ENCODE assay signal across 20 cellular contexts in the genomic region with DNA sequence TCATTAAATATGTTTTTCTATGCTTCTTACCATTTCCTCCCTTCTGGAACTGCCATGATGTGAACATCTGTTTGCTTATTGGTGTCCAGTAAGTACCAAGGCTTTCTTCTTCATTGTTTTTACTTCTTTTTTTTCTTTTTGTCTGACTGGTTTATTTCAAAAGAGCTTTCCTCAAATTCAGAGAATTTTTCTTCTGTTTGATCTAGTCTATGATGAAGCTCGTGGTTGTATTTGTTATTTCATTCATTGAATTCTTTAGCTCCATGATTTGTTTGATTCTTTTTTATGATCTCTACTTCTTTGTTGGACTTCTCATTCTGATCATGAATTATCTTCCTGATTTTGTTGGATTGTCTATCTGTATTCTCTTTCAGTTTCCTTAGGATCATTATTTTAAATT. TPM values are rescaled to one million over a fixed set of nuclear protein-coding genes. Genes with fewer than 3 reads are reported as not detected.
A peak's percentile ranks its signal among the peaks of the same experiment; 100 is the strongest.
DNase-seq lines count a peak whose midpoint lies in the region; ATAC-seq, FAIRE-seq and TF ChIP-seq lines count a peak whose summit lies in the region.
"Had no signal": no experiment of that assay in that cellular context is flagged by ENCODE, and none has a peak within 500 bp of the region (broad histone marks: within the 10 kb centered on the region; RNA-seq: fewer than 3 reads in every experiment).

No MANE protein-coding gene starts in this region.

- H2AFZ ChIP-seq in HCT116 (ENCODE audit: low read depth, low read length, poor library complexity, severe bottlenecking) (no peak overlapping the region), K562 (ENCODE audit: low read depth, low read length) (no peak overlapping the region)

- in situ Hi-C loops in K562 (cut with MboI) = no loop called here

- H3K27me3 ChIP-seq in HCT116 (ENCODE audit: insufficient read depth, low read length) = no peaks in the 10 kb centered on the region
- H3K27me3 ChIP-seq in K562 (ENCODE audit: control insufficient read depth in 2 of 2, insufficient read depth in 2 of 2, low read length in 2 of 2) = no peaks in the 10 kb centered on the region; a peak in 2 of 5 replicates
- H3K27me3 ChIP-seq: BLaER1 treated with 17β-estradiol and CSF1 and Interleukin-3, amounts not matched to agents 10 nM and 100 nM had no signal

- no peak overlapping the region for H3K4me2 ChIP-seq in HCT116 (ENCODE audit: low read length)
- H3K4me2 ChIP-seq in K562 (ENCODE audit: insufficient read depth, low read length) = no peak overlapping the region
- H3K4me2 ChIP-seq: A549; BLaER1 treated with 17β-estradiol and CSF1 and Interleukin-3, amounts not matched to agents 10 nM and 100 nM had no signal

- TF ChIP-seq POLR2A in HCT116 (IDR thresholded peaks at IDR 0.05; ENCODE audit: borderline replicate concordance, extremely low read depth, insufficient read depth, insufficient read length) (no peak), K562 (conservative IDR thresholded peaks at IDR 0.05) (no peak)

- BruUV-seq in HCT116 (replicated peaks; lab: Mats Ljungman, UMichigan) = no TSS peak
- BruUV-seq in K562 (replicated peaks; lab: Mats Ljungman, UMichigan) = no TSS peak

- POLR2A ChIA-PET in HCT116 (lab: Charles Lee) (no interaction called here), K562 (lab: Yijun Ruan, JAX) (interaction anchor here (0.6 kb wide), 1 partner anchor 10 kb away, joined by 4 read pairs; no protein-coding TSS in a partner anchor)

- no peaks in the 10 kb centered on the region for H3K9me2 ChIP-seq in HCT116 (ENCODE audit: insufficient read depth)

- H4K20me1 ChIP-seq in HCT116 (ENCODE audit: insufficient read depth) (no peaks in the 10 kb centered on the region), K562 (replicated peaks; ENCODE audit: control insufficient read depth, insufficient read depth, low read length) (no peaks in the 10 kb centered on the region)
- H4K20me1 ChIP-seq: BLaER1 treated with 17β-estradiol and CSF1 and Interleukin-3, amounts not matched to agents 10 nM and 100 nM had no signal

- TF ChIP-seq RAD21 in HCT116 (IDR thresholded peaks at IDR 0.05; ENCODE audit: low read depth) (no peak), K562 (CRISPR knock-in tag; conservative IDR thresholded peaks at IDR 0.05 in 1 of 2, IDR thresholded peaks at IDR 0.05 in 1 of 2) (no peak)

- DNase-seq in DMS53 (lab: John Stamatoyannopoulos, UW) (peak; percentile 9), DMS53 treated with DMSO at 0.1 percent for 48 hours (lab: John Stamatoyannopoulos, UW; ENCODE audit: unreplicated experiment) (no peak), HCT116 (ENCODE audit: low read depth, low spot score) (no peak), K562 (ENCODE audit: extremely low read depth in 1 of 4, low spot score in 3 of 4) (no peak)
- DNase-seq: AML-193; Caco-2; Calu3; CD4-positive, alpha-beta T cell; CD8-positive, alpha-beta T cell; DMS79 treated with DMSO at 0.1 percent for 48 hours had no signal

- H3K4me3 ChIP-seq in HCT116 (replicated peaks in 1 of 2; ENCODE audit: low read depth in 1 of 2, low read length in 2 of 2) (no peak overlapping the region), K562 (no peak overlapping the region)
- H3K4me3 ChIP-seq: A549; BLaER1 treated with 17β-estradiol and CSF1 and Interleukin-3, amounts not matched to agents 10 nM and 100 nM; GM12878 had no signal

- H3K27ac ChIP-seq in HCT116 (ENCODE audit: low read depth, low read length) (no peak overlapping the region), K562 (ENCODE audit: extremely low read depth, low read depth, low read length) (no peak overlapping the region)
- H3K27ac ChIP-seq: 22Rv1; A549; BLaER1 treated with 17β-estradiol and CSF1 and Interleukin-3, amounts not matched to agents 10 nM and 100 nM; C4-2B had no signal

- ATAC-seq in HCT116 (no peak), K562 (no peak), GM18502 (IDR thresholded peaks at IDR 0.05; ENCODE audit: poor library complexity, unreplicated experiment) (no peak)
- ATAC-seq: A549; CD8-positive, alpha-beta T cell; GM12878 had no signal

- CTCF ChIA-PET in HCT116 (lab: Charles Lee) (no interaction called here), K562 (lab: Yijun Ruan, JAX; ENCODE audit: low intra/inter-chr PET ratio) (no interaction called here)

- no peaks in the 10 kb centered on the region for H3K79me2 ChIP-seq in HCT116 (ENCODE audit: insufficient read depth, low read length)
- no peaks in the 10 kb centered on the region for H3K79me2 ChIP-seq in K562 (ENCODE audit: control insufficient read depth, insufficient read depth, low read length)

- H3K9ac ChIP-seq in HCT116 (ENCODE audit: low read length) (no peak overlapping the region), K562 (ENCODE audit: insufficient read depth in 1 of 2, low read depth in 2 of 2, low read length in 2 of 2) (no peak overlapping the region)
- H3K9ac ChIP-seq: BLaER1 treated with 17β-estradiol and CSF1 and Interleukin-3, amounts not matched to agents 10 nM and 100 nM had no signal

- TF ChIP-seq CTCF in HCT116 (IDR thresholded peaks at IDR 0.05 in 2 of 3, conservative IDR thresholded peaks at IDR 0.05 in 1 of 3; ENCODE audit: borderline replicate concordance in 1 of 3, insufficient read depth in 1 of 3, low read depth in 2 of 3, low read length in 2 of 3) = no peak
- TF ChIP-seq CTCF in K562 (IDR thresholded peaks at IDR 0.05 in 2 of 3, conservative IDR thresholded peaks at IDR 0.05 in 1 of 3; ENCODE audit: insufficient read depth in 2 of 3, low read depth in 1 of 3, low read length in 3 of 3) = no peak

- 0% methylated on average over 1 of the region's 1 CpG for WGBS in K562 (ENCODE audit: insufficient coverage, low coverage, missing lambda C conversion rate)

- H3K36me3 ChIP-seq in HCT116 (ENCODE audit: control insufficient read depth in 1 of 2, insufficient read depth in 2 of 2, low read length in 2 of 2) (no peaks in the 10 kb centered on the region), K562 (ENCODE audit: control insufficient read depth, insufficient read depth, low read length) (no peaks in the 10 kb centered on the region)

- TF ChIP-seq EP300 in K562 (IDR thresholded peaks at IDR 0.05; ENCODE audit: low read length) = no peak

- intact Hi-C loops in HCT116 (cut with micrococcal nuclease) (no loop called here), K562 (cut with micrococcal nuclease) (no loop called here)

- RAD21 ChIA-PET in HCT116 (lab: Charles Lee; ENCODE audit: low non-redundant PET in 1 of 2, low total read pairs in 2 of 2, uncharacterized antibody in 2 of 2, unreplicated experiment in 2 of 2) = no interaction called here

- FAIRE-seq in K562 (lab: Jason Lieb, UNC) = no peak
- FAIRE-seq: A549, D721Med, G401.6, GM12878, GM12892, GM19239 had no signal

- H3K4me1 ChIP-seq in HCT116 (ENCODE audit: control insufficient read depth in 1 of 2, insufficient read depth in 2 of 2, low read length in 2 of 2) = no peaks in the 10 kb centered on the region
- H3K4me1 ChIP-seq in K562 (replicated peaks in 1 of 2; ENCODE audit: control insufficient read depth in 2 of 2, insufficient read depth in 2 of 2, low read length in 2 of 2) = no peaks in the 10 kb centered on the region
- H3K4me1 ChIP-seq: A549; BLaER1 treated with 17β-estradiol and CSF1 and Interleukin-3, amounts not matched to agents 10 nM and 100 nM had no signal

- H3K9me3 ChIP-seq in HCT116 (ENCODE audit: control insufficient read depth in 1 of 2, insufficient read depth in 1 of 2, low read depth in 1 of 2, low read length in 2 of 2) (no peaks in the 10 kb centered on the region), K562 (replicated peaks; ENCODE audit: control insufficient read depth, insufficient read depth, low read depth, low read length) (0 out of 2 replicates have a peak, but pooled peaks cover 2% of the 10 kb centered on the region)
- H3K9me3 ChIP-seq: A549 had no signal

- H3K9me1 ChIP-seq in K562 (ENCODE audit: control insufficient read depth, insufficient read depth, low read length) = no peaks in the 10 kb centered on the region

TF ChIP-seq in K562, 482 proteins besides CTCF, POLR2A, EP300 and RAD21 (continues in another document):
- TF ChIP-seq ZNF583 (CRISPR knock-in tag; IDR thresholded peaks at IDR 0.05) = peak; percentile 98
- no peak for TF ChIP-seq SREBF2 (CRISPR knock-in tag; IDR thresholded peaks at IDR 0.05)
- peak; percentile 64; the same call in 1 of the 2 replicates for TF ChIP-seq TRIM28 (IDR thresholded peaks at IDR 0.05)
- peak in 1 of 2 experiments; percentile 18; a peak in 1 of 3 replicates for TF ChIP-seq CBX3 (IDR thresholded peaks at IDR 0.05; ENCODE audit: borderline replicate concordance in 1 of 2, low read length in 2 of 2)

RNA-seq across cellular contexts. Expression of gene PKN2, which starts 49.5 kb away (rescaled TPM):
- 44.3 TPM for total RNA-seq in HCT116 (2021; ENCODE audit: unreplicated experiment)
- polyA plus RNA-seq in HCT116 (2012) = 10.9 and 12.6 TPM in 2 replicates
- total RNA-seq in K562 (2011; cell fraction: chromatin; rRNA removed; ENCODE audit: low replicate concordance) = 29.6 and 110 TPM in 2 replicates
- 12.8 and 18.0 TPM in 2 replicates for total RNA-seq in K562 (2011; cell fraction: nucleolus; rRNA removed)
- total RNA-seq in K562 (2011; cell fraction: nucleoplasm; rRNA removed) = 24.9 and 32.8 TPM in 2 replicates
- 9.9 and 11.6 TPM in 2 replicates for total RNA-seq in K562 (2014; rRNA removed)
- 22.9 and 25.4 TPM in 2 replicates for total RNA-seq in K562 (2014; rRNA removed; fragmentation: Illumina TruSeq; extraction: Trizol)
- total RNA-seq in K562 (2015; rRNA removed; fragmentation: Illumina TruSeq; extraction: Trizol) = 24.4 and 25.3 TPM in 2 replicates
- 23.5 and 23.7 TPM in 2 replicates for total RNA-seq in K562 (2021)
- polyA plus RNA-seq in K562 (2011; rRNA removed) = 19.6 and 20.0 TPM in 2 replicates
- polyA plus RNA-seq in K562 (2011; cell fraction: cytosol; rRNA removed) = 2.1 and 4.8 TPM in 2 replicates
- 26.6 and 33.3 TPM in 2 replicates for polyA plus RNA-seq in K562 (2011; cell fraction: nucleus; rRNA removed)
- polyA plus RNA-seq in K562 (2012) = 10.8 and 11.7 TPM in 2 replicates
- polyA plus RNA-seq in K562 (2014; fragmentation: Illumina TruSeq; extraction: Trizol) = 16.0 and 19.2 TPM in 2 replicates
- polyA plus RNA-seq in K562 (2014; fragmentation: Nextera tagmentation; extraction: Ambion mirVana) = 1 to 10 TPM; 4.5 to 5.4 TPM
- 12.8 and 13.2 TPM in 2 replicates for polyA plus RNA-seq in K562 (2014; rRNA removed)
- 38.5 and 48.0 TPM in 2 replicates for polyA minus RNA-seq in K562 (2011; rRNA and poly(A)+ RNA removed)
- polyA minus RNA-seq in K562 (2011; cell fraction: cytosol; rRNA and poly(A)+ RNA removed) = 11.6 and 13.0 TPM in 2 replicates
- polyA minus RNA-seq in K562 (2011; cell fraction: nucleus; rRNA and poly(A)+ RNA removed) = 26.3 and 48.3 TPM in 2 replicates
